Comparison of ENCODE assay signal across 15 cellular contexts in the genomic region with DNA sequence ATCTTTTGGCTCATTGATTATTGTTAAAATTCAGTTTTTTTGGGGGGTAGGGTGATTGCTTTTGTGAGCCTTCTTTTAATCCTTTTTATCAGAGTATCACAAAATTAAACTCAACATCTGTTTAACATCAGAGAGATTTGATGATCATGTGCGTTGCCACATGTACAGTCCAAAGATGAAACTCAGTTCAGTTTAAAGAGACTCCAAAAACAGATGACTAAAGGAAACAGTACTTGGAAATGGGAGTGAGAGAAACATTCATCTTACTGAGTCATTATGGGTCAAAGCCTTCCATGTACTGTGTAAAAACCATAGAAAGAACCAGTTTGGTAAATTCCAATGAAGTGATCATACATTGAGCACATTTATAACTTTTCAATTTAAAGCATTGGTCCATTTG. TPM values are rescaled to one million over a fixed set of nuclear protein-coding genes. Genes with fewer than 3 reads are reported as not detected.
A peak's percentile ranks its signal among the peaks of the same experiment; 100 is the strongest.
DNase-seq lines count a peak whose midpoint lies in the region; ATAC-seq, FAIRE-seq and TF ChIP-seq lines count a peak whose summit lies in the region.
"Had no signal": no experiment of that assay in that cellular context is flagged by ENCODE, and none has a peak within 500 bp of the region (broad histone marks: within the 10 kb centered on the region; RNA-seq: fewer than 3 reads in every experiment).

No MANE protein-coding gene starts in this region.

- FAIRE-seq in H54 (lab: Jason Lieb, UNC), result peak; percentile 61
- FAIRE-seq in astrocyte (lab: Jason Lieb, UNC), result peak; percentile 20

- no peaks in the 10 kb centered on the region for H3K9me3 Mint-ChIP-seq in astrocyte (ENCODE audit: unreplicated experiment)
- H3K9me3 Mint-ChIP-seq in endodermal cell, result no peaks in the 10 kb centered on the region
- H3K9me3 Mint-ChIP-seq: activated CD4-positive, alpha-beta T cell treated with anti-CD3 and anti-CD28 coated beads, Interleukin-2, amount 10 ng/mL, durations not matched to agents 24 days and 14 days; activated T-cell treated with anti-CD3 and anti-CD28 coated beads, Interleukin-2, amount 50 U/mL, for 24 hours had no signal

- WGBS in endodermal cell (ENCODE audit: insufficient coverage in 1 of 2, insufficient read length in 1 of 2), 2 experiments, result 95% methylated on average over 1 of the region's 1 CpG; no CpG with 5 or more reads in 1 of the 2 experiments

- ATAC-seq in HG03196 (IDR thresholded peaks at IDR 0.05; ENCODE audit: unreplicated experiment) (no peak), HG02981 (IDR thresholded peaks at IDR 0.05; ENCODE audit: unreplicated experiment) (no peak)

- no peaks in the 10 kb centered on the region for H4K20me1 ChIP-seq in astrocyte (ENCODE audit: insufficient read depth, low read length)

- TF ChIP-seq POLR2A in H54 (IDR thresholded peaks at IDR 0.05; ENCODE audit: low read depth, low read length), result no peak

- no peak for DNase-seq in H54 (ENCODE audit: insufficient read length, low spot score)
- peak; percentile 87 for DNase-seq in astrocyte (ENCODE audit: low read depth)
- peak; percentile 89 to 92 for DNase-seq in foreskin fibroblast
- peak; percentile 90 for DNase-seq in stromal cell of bone marrow (ENCODE audit: low read depth)
- DNase-seq in endodermal cell, result no peak
- DNase-seq: activated CD4-positive, alpha-beta T cell treated with anti-CD3 and anti-CD28 coated beads, Interleukin-2, amount 10 ng/mL, durations not matched to agents 24 days and 14 days; activated T-cell treated with anti-CD3 and anti-CD28 coated beads, Interleukin-2, amount 50 U/mL, for 24 hours; CD8-positive, alpha-beta memory T cell; MV-4-11; Right ventricle myocardium superior; stimulated activated CD4-positive, alpha-beta T cell treated with anti-CD3 and anti-CD28 coated beads, Interleukin-2, amount 100 ng/mL, for 24 hours; stimulated activated CD8-positive, alpha-beta memory T cell treated with anti-CD3 and anti-CD28 coated beads, Interleukin-4, amount 100 ng/mL, for 48 hours; thyroid gland had no signal

- H3K4me1 Mint-ChIP-seq in astrocyte (ENCODE audit: low read depth, unreplicated experiment) (peaks cover 11% of the 10 kb centered on the region), endodermal cell (peaks cover 20% of the 10 kb centered on the region)
- H3K4me1 Mint-ChIP-seq: activated CD4-positive, alpha-beta T cell treated with anti-CD3 and anti-CD28 coated beads, Interleukin-2, amount 10 ng/mL, durations not matched to agents 24 days and 14 days; CD8-positive, alpha-beta memory T cell had no signal

- no peaks in the 10 kb centered on the region for H3K36me3 Mint-ChIP-seq in astrocyte (ENCODE audit: low read depth, unreplicated experiment)
- no peaks in the 10 kb centered on the region for H3K36me3 Mint-ChIP-seq in endodermal cell (ENCODE audit: low read depth)
- H3K36me3 Mint-ChIP-seq: CD8-positive, alpha-beta memory T cell had no signal

- H3K4me3 Mint-ChIP-seq in astrocyte (ENCODE audit: unreplicated experiment) (no peak overlapping the region), endodermal cell (no peak overlapping the region)
- H3K4me3 Mint-ChIP-seq: activated CD4-positive, alpha-beta T cell treated with anti-CD3 and anti-CD28 coated beads, Interleukin-2, amount 10 ng/mL, durations not matched to agents 24 days and 14 days; activated T-cell treated with anti-CD3 and anti-CD28 coated beads, Interleukin-2, amount 50 U/mL, for 24 hours; CD8-positive, alpha-beta memory T cell had no signal

- H3K79me2 ChIP-seq in astrocyte (ENCODE audit: insufficient read depth, low read length), result no peaks in the 10 kb centered on the region

- H2AFZ ChIP-seq in astrocyte (ENCODE audit: low read depth, low read length), result no peak overlapping the region

- H3K27me3 ChIP-seq in astrocyte (ENCODE audit: insufficient read depth, low read length), result no peaks in the 10 kb centered on the region
- peaks cover 34% of the 10 kb centered on the region for H3K27me3 ChIP-seq in endodermal cell (ENCODE audit: control insufficient read depth, insufficient read depth, low read length, poor library complexity, severe bottlenecking)
- H3K27me3 ChIP-seq: thyroid gland had no signal

- H3K27me3 Mint-ChIP-seq in astrocyte (ENCODE audit: low read depth, unreplicated experiment) (no peaks in the 10 kb centered on the region), endodermal cell (ENCODE audit: insufficient read depth) (peaks cover 6% of the 10 kb centered on the region)

- no peak overlapping the region for H3K27ac ChIP-seq in astrocyte (ENCODE audit: low read depth, low read length)
- H3K27ac ChIP-seq in endodermal cell (ENCODE audit: low read depth, low read length), result no peak overlapping the region
- H3K27ac ChIP-seq: thyroid gland had no signal

- TF ChIP-seq CTCF in astrocyte (IDR thresholded peaks at IDR 0.05; ENCODE audit: insufficient read depth, low read depth, low read length) (no peak), foreskin fibroblast (IDR thresholded peaks at IDR 0.05; ENCODE audit: low read depth, low read length) (no peak), endodermal cell (conservative IDR thresholded peaks at IDR 0.05) (no peak)

- H3K27ac Mint-ChIP-seq in astrocyte (ENCODE audit: unreplicated experiment), result peak overlapping the region; percentile 70
- H3K27ac Mint-ChIP-seq in endodermal cell, result no peak overlapping the region
- H3K27ac Mint-ChIP-seq: activated CD4-positive, alpha-beta T cell treated with anti-CD3 and anti-CD28 coated beads, Interleukin-2, amount 10 ng/mL, durations not matched to agents 24 days and 14 days; activated T-cell treated with anti-CD3 and anti-CD28 coated beads, Interleukin-2, amount 50 U/mL, for 24 hours; CD8-positive, alpha-beta memory T cell had no signal

- H3K9me3 ChIP-seq in astrocyte (ENCODE audit: insufficient read depth, low read depth, low read length), result peaks cover 3% of the 10 kb centered on the region
- no peaks in the 10 kb centered on the region for H3K9me3 ChIP-seq in endodermal cell (ENCODE audit: control insufficient read depth, low read length)
- H3K9me3 ChIP-seq: thyroid gland had no signal

- no peaks in the 10 kb centered on the region for H3K36me3 ChIP-seq in astrocyte (ENCODE audit: insufficient read depth, low read length)
- H3K36me3 ChIP-seq in endodermal cell (ENCODE audit: control insufficient read depth, insufficient read depth, low read length), result no peaks in the 10 kb centered on the region
- H3K36me3 ChIP-seq: thyroid gland had no signal

- H3K9ac ChIP-seq in astrocyte (ENCODE audit: low read length), result no peak overlapping the region
- H3K9ac ChIP-seq in endodermal cell (ENCODE audit: extremely low read depth, low read length, poor library complexity, severe bottlenecking), result no peak overlapping the region

- H3K4me1 ChIP-seq in astrocyte (ENCODE audit: insufficient read depth, low read length) (no peaks in the 10 kb centered on the region), endodermal cell (ENCODE audit: control insufficient read depth, insufficient read depth, low read length) (no peaks in the 10 kb centered on the region)
- H3K4me1 ChIP-seq: thyroid gland had no signal

- no peak overlapping the region for H3K4me3 ChIP-seq in astrocyte (ENCODE audit: insufficient read depth, low read depth, low read length)
- H3K4me3 ChIP-seq in foreskin fibroblast (ENCODE audit: low read depth in 1 of 2, low read length in 2 of 2), result no peak overlapping the region
- no peak overlapping the region for H3K4me3 ChIP-seq in endodermal cell (ENCODE audit: low read length)
- H3K4me3 ChIP-seq: thyroid gland had no signal

- peak overlapping the region; percentile 1 for H3K4me2 ChIP-seq in astrocyte (ENCODE audit: low read length)

RNA-seq across cellular contexts. Expression of a gene that starts 53.0 kb away (rescaled TPM):
- total RNA-seq in astrocyte (1.1 and 1.4 TPM in 2 replicates), endodermal cell (1 to 10 TPM; 6.7 to 8.5 TPM)
- polyA plus RNA-seq in endodermal cell (2013, experiment 1 of 2), result 6.9 TPM
- polyA plus RNA-seq in endodermal cell (2013, experiment 2 of 2), result 6.4 TPM
- total RNA-seq: activated CD4-positive, alpha-beta T cell treated with anti-CD3 and anti-CD28 coated beads, Interleukin-2, amount 10 ng/mL, durations not matched to agents 24 days and 14 days; CD8-positive, alpha-beta memory T cell had no signal
- polyA plus RNA-seq: CD8-positive, alpha-beta memory T cell had no signal

Comparison
In these comparisons a context has a peak if more than half of its experiments do, and no peak if none do; other contexts are left out.
1. DNase-seq: peak in astrocyte (single experiment), foreskin fibroblast (2 of 2) and stromal cell of bone marrow (single experiment); none in H54 (single experiment) and endodermal cell (single experiment).